ENCODE assay signal across 7 cellular contexts in the genomic region with DNA sequence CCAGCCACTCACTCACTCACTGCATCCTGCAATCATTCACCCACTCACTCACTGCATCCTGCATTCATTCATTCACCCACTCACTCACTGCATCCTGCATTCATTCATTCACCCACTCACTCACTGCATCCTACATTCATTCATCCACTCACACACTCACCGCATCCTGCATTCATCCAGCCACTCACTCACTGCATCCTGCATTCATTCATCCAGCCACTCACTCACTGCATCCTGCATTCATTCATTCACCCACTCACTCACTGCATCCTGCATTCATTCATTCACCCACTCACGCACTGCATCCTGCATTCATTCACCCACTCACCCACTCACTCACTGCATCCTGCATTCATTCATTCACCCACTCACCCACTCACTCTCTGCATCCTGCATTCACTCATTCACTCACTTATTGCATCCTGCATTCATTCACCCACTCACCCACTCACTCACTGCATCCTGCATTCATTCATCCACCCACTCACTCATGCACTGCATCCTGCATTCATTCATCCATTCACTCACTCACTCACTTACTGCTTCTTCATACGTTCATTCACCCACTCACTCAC. TPM values are rescaled to one million over a fixed set of nuclear protein-coding genes. Genes with fewer than 3 reads are reported as not detected.
DNase-seq lines count a peak whose midpoint lies in the region; ATAC-seq and TF ChIP-seq lines count a peak whose summit lies in the region.
"Not testable (repeated sequence)": the region's sequence is repeated elsewhere in the genome, so short reads cannot be mapped to it uniquely, and the experiment has no call there.

No MANE protein-coding gene starts in this region.

- H3K79me2 ChIP-seq in HCT116 (ENCODE audit: insufficient read depth, low read length) (peaks cover 31% of the 10 kb centered on the region), OCI-LY3 (ENCODE audit: low read length) (peaks cover 25% of the 10 kb centered on the region)

- H2AFZ ChIP-seq in HCT116 (ENCODE audit: low read depth, low read length, poor library complexity, severe bottlenecking) (peak overlapping the region; percentile 51), OCI-LY3 (ENCODE audit: low read depth, low read length) (peak overlapping the region; percentile 65; the same call in 1 of the 2 replicates)

- not testable (repeated sequence) for DNase-seq in CD4-positive, CD25-positive, alpha-beta regulatory T cell; HCT116 (ENCODE audit: low read depth, low spot score); breast epithelium (ENCODE audit: low spot score in 2 of 2); heart right ventricle; retinal pigment epithelial cell (ENCODE audit: low read depth)

- not testable (repeated sequence) for H4K20me1 ChIP-seq in HCT116 (ENCODE audit: insufficient read depth); OCI-LY3 (ENCODE audit: insufficient read depth, low read length)

- not testable (repeated sequence) for H3K36me3 Mint-ChIP-seq in CD4-positive, CD25-positive, alpha-beta regulatory T cell

- H3K4me3 ChIP-seq in CD4-positive, CD25-positive, alpha-beta regulatory T cell (ENCODE audit: low read depth, low read length) = peak overlapping the region; percentile 42
- H3K4me3 ChIP-seq in HCT116 (replicated peaks in 1 of 2; ENCODE audit: low read depth in 1 of 2, low read length in 2 of 2) = peak overlapping the region in 1 of 2 experiments; percentile 45; a peak in 2 of 4 replicates
- peak overlapping the region; percentile 88 for H3K4me3 ChIP-seq in OCI-LY3 (ENCODE audit: low read length)
- peak overlapping the region; percentile 90 to 99 (median 93) for H3K4me3 ChIP-seq in breast epithelium
- H3K4me3 ChIP-seq in heart right ventricle = peak overlapping the region in 8 of 10 donors; percentile 27 to 100 (median 95)
- H3K4me3 ChIP-seq in mononuclear cell (ENCODE audit: low read length) = peak overlapping the region; percentile 34
- peak overlapping the region; percentile 54 for H3K4me3 ChIP-seq in retinal pigment epithelial cell (ENCODE audit: low read length)

- H3K9me2 ChIP-seq in HCT116 (ENCODE audit: insufficient read depth) = not testable (repeated sequence)

- not testable (repeated sequence) for H3K27me3 Mint-ChIP-seq in CD4-positive, CD25-positive, alpha-beta regulatory T cell

- TF ChIP-seq CTCF in HCT116 (IDR thresholded peaks at IDR 0.05 in 2 of 3, conservative IDR thresholded peaks at IDR 0.05 in 1 of 3; ENCODE audit: borderline replicate concordance in 1 of 3, insufficient read depth in 1 of 3, low read depth in 2 of 3, low read length in 2 of 3); OCI-LY3 (IDR thresholded peaks at IDR 0.05; ENCODE audit: low read depth, low read length); breast epithelium (IDR thresholded peaks at IDR 0.05); heart right ventricle (IDR thresholded peaks at IDR 0.05); retinal pigment epithelial cell (conservative IDR thresholded peaks at IDR 0.05; ENCODE audit: low read depth, low read length): not testable (repeated sequence)

- not testable (repeated sequence) for H3K27ac Mint-ChIP-seq in CD4-positive, CD25-positive, alpha-beta regulatory T cell

- peak overlapping the region; percentile 74 for H3K4me2 ChIP-seq in HCT116 (ENCODE audit: low read length)
- H3K4me2 ChIP-seq in OCI-LY3 (ENCODE audit: low read length) = peak overlapping the region; percentile 77

- not testable (repeated sequence) for ATAC-seq in CD4-positive, CD25-positive, alpha-beta regulatory T cell (ENCODE audit: low read depth in 2 of 2); HCT116; heart right ventricle

- CTCF ChIA-PET in HCT116 (lab: Charles Lee) = not testable (repeated sequence)

- H3K9me3 ChIP-seq in CD4-positive, CD25-positive, alpha-beta regulatory T cell (ENCODE audit: control insufficient read depth in 2 of 2, low read length in 2 of 2); HCT116 (ENCODE audit: control insufficient read depth in 1 of 2, insufficient read depth in 1 of 2, low read depth in 1 of 2, low read length in 2 of 2); OCI-LY3 (ENCODE audit: insufficient read depth, low read length); breast epithelium; heart right ventricle; mononuclear cell (ENCODE audit: low read depth, low read length): not testable (repeated sequence)

- H3K27me3 ChIP-seq in CD4-positive, CD25-positive, alpha-beta regulatory T cell (ENCODE audit: control insufficient read depth, insufficient read depth, low read length); HCT116 (ENCODE audit: insufficient read depth, low read length); OCI-LY3 (ENCODE audit: low read depth, low read length); breast epithelium; heart right ventricle; mononuclear cell (ENCODE audit: insufficient read depth, low read length): not testable (repeated sequence)

- TF ChIP-seq POLR2A in HCT116 (IDR thresholded peaks at IDR 0.05; ENCODE audit: borderline replicate concordance, extremely low read depth, insufficient read depth, insufficient read length); breast epithelium (IDR thresholded peaks at IDR 0.05): not testable (repeated sequence)

- peaks cover 0 to 14% (median 10%) of the 10 kb centered on the region in 4 donors for H3K4me1 Mint-ChIP-seq in CD4-positive, CD25-positive, alpha-beta regulatory T cell

- peak overlapping the region; percentile 60 for H3K27ac ChIP-seq in CD4-positive, CD25-positive, alpha-beta regulatory T cell (ENCODE audit: insufficient read depth, low read length, poor library complexity, severe bottlenecking)
- H3K27ac ChIP-seq in HCT116 (ENCODE audit: low read depth, low read length); OCI-LY3 (ENCODE audit: low read length); breast epithelium; heart right ventricle: not testable (repeated sequence)

- not testable (repeated sequence) for H3K9ac ChIP-seq in HCT116 (ENCODE audit: low read length); OCI-LY3 (ENCODE audit: low read length)

- BruUV-seq in HCT116 (replicated peaks; lab: Mats Ljungman, UMichigan) = not testable (repeated sequence)

- H3K4me3 Mint-ChIP-seq in CD4-positive, CD25-positive, alpha-beta regulatory T cell = not testable (repeated sequence)

- not testable (repeated sequence) for TF ChIP-seq RAD21 in HCT116 (IDR thresholded peaks at IDR 0.05; ENCODE audit: low read depth)

- RAD21 ChIA-PET in HCT116 (lab: Charles Lee; ENCODE audit: low non-redundant PET in 1 of 2, low total read pairs in 2 of 2, uncharacterized antibody in 2 of 2, unreplicated experiment in 2 of 2) = not testable (repeated sequence)

- not testable (repeated sequence) for H3K4me1 ChIP-seq in CD4-positive, CD25-positive, alpha-beta regulatory T cell (ENCODE audit: control insufficient read depth, insufficient read depth, low read length, poor library complexity, severe bottlenecking); breast epithelium
- H3K4me1 ChIP-seq in HCT116 (ENCODE audit: control insufficient read depth in 1 of 2, insufficient read depth in 2 of 2, low read length in 2 of 2) = peaks cover 13 to 37% of the 10 kb centered on the region in 2 experiments
- H3K4me1 ChIP-seq in OCI-LY3 (ENCODE audit: low read length) = peaks cover 17% of the 10 kb centered on the region
- peaks cover 0 to 43% (median 9%) of the 10 kb centered on the region in 9 donors for H3K4me1 ChIP-seq in heart right ventricle
- H3K4me1 ChIP-seq in mononuclear cell (ENCODE audit: insufficient read depth, low read length) = peaks cover 26% of the 10 kb centered on the region

- not testable (repeated sequence) for H3K9me3 Mint-ChIP-seq in CD4-positive, CD25-positive, alpha-beta regulatory T cell

- intact Hi-C loops in HCT116 (cut with micrococcal nuclease) (loop anchor here (2.0 kb wide), 1 partner anchor 40 kb away; the partner anchor contains the start of gene EIF3B), heart right ventricle (cut with DNase I) (loop anchor here in 1 of 10 donors (10.0 kb wide), 1 partner anchor 70 kb away; the partner anchor contains the start of genes MRM2 and NUDT1)
- intact Hi-C loops in breast epithelium (cut with DNase I; ENCODE audit: low total_unique reads) = not testable (repeated sequence)

- 68 to 82% methylated on average over 3 of the region's 3 CpGs for WGBS in heart right ventricle, 2 donors

- not testable (repeated sequence) for H3K36me3 ChIP-seq in CD4-positive, CD25-positive, alpha-beta regulatory T cell (ENCODE audit: control insufficient read depth, insufficient read depth, low read length); HCT116 (ENCODE audit: control insufficient read depth in 1 of 2, insufficient read depth in 2 of 2, low read length in 2 of 2); OCI-LY3 (replicated peaks; ENCODE audit: low read depth, low read length); breast epithelium; heart right ventricle

- POLR2A ChIA-PET in HCT116 (lab: Charles Lee) = not testable (repeated sequence)

RNA-seq across cellular contexts. Expression of gene SNX8, which starts 0.8 kb away (rescaled TPM):
- total RNA-seq in CD4-positive, CD25-positive, alpha-beta regulatory T cell = 7.3 TPM
- 10 to 100 TPM in 2 of 4 donors, 1 to 10 TPM in 2; 5.7 to 14.5 (median 10.8) TPM for polyA plus RNA-seq in CD4-positive, CD25-positive, alpha-beta regulatory T cell
- total RNA-seq in HCT116 (2021; ENCODE audit: unreplicated experiment) (41.7 TPM), breast epithelium (10 to 100 TPM in 2 of 3 donors, 1 to 10 TPM in 1; 8.8 to 32.3 (median 20.3) TPM), heart right ventricle (10 to 100 TPM; 15.6 to 31.8 (median 21.6) TPM), mononuclear cell (9.7 TPM)
- 45.3 and 48.3 TPM in 2 replicates for polyA plus RNA-seq in HCT116 (2012)
- polyA plus RNA-seq in heart right ventricle = 10 to 100 TPM; 14.7 to 19.7 TPM

RNA-seq across cellular contexts. Expression of gene EIF3B, which starts 39.6 kb away (rescaled TPM):
- total RNA-seq in CD4-positive, CD25-positive, alpha-beta regulatory T cell = 150 TPM
- polyA plus RNA-seq in CD4-positive, CD25-positive, alpha-beta regulatory T cell = 10 to 100 TPM; 85.5 to 97.9 (median 94.3) TPM
- 324 TPM for total RNA-seq in HCT116 (2021; ENCODE audit: unreplicated experiment)
- polyA plus RNA-seq in HCT116 (2012) = 184 and 204 TPM in 2 replicates
- total RNA-seq in breast epithelium = 100 to 1,000 TPM; 111 to 122 (median 115) TPM
- 100 to 1,000 TPM in 1 of 10 donors, 10 to 100 TPM in 9; 64.0 to 102 (median 68.2) TPM for total RNA-seq in heart right ventricle
- 10 to 100 TPM; 48.6 to 81.5 TPM for polyA plus RNA-seq in heart right ventricle
- total RNA-seq in mononuclear cell = 119 TPM
